36 cellular contexts compared by ENCODE assay signal in genomic region chr6:116298273-116298672, GRCh38.
"Had no signal": no experiment of that assay in that cellular context is flagged by ENCODE, and none has a peak within 500 bp of the region (broad histone marks: within the 10 kb centered on the region; RNA-seq: fewer than 3 reads in every experiment).

No MANE protein-coding gene starts in this region.

- H3K27ac ChIP-seq: ascending aorta, cardiac muscle cell, VCaP had no signal

- H3K4me3 Mint-ChIP-seq: activated B cell treated with CpG ODN at 0.5 μM for 24 hours; activated CD4-positive, alpha-beta memory T cell treated with anti-CD3 and anti-CD28 coated beads for 36 hours; activated CD8-positive, alpha-beta memory T cell treated with anti-CD3 and anti-CD28 coated beads, Interleukin-2, amount 10 ng/mL, durations not matched to agents 7 days and 5 days; activated CD8-positive, alpha-beta T cell treated with anti-CD3 and anti-CD28 coated beads for 36 hours; activated naive CD4-positive, alpha-beta T cell treated with anti-CD3 and anti-CD28 coated beads, Interleukin-2, amount 10 ng/mL, durations not matched to agents 7 days and 5 days; activated naive CD4-positive, alpha-beta T cell treated with anti-CD3 and anti-CD28 coated beads, Interleukin-2, amount 50 U/mL, for 24 hours; activated naive CD8-positive, alpha-beta T cell; activated naive CD8-positive, alpha-beta T cell treated with anti-CD3 and anti-CD28 coated beads, Interleukin-2, amount 10 ng/mL, durations not matched to agents 7 days and 5 days; activated naive CD8-positive, alpha-beta T cell treated with anti-CD3 and anti-CD28 coated beads, Interleukin-2, amount 50 U/mL, for 24 hours; activated T-cell treated with anti-CD3 and anti-CD28 coated beads, Interleukin-2, amount 50 U/mL, for 24 hours; brain; central memory CD8-positive, alpha-beta T cell; T-helper 1 cell treated with Interleukin-12 subunit alpha and Interleukin-12 subunit beta and Interleukin-4 antibody, amounts not matched to agents 30 μg/mL and 1 μg/mL, for 36 hours; T-helper 2 cell treated with Interferon-gamma antibody and Interleukin-4, amounts not matched to agents 5 μg/mL and 100 μg/mL, for 36 hours had no signal

- H3K27me3 ChIP-seq: ascending aorta, cardiac muscle cell had no signal

- H3K4me3 ChIP-seq: ascending aorta, cardiac muscle cell had no signal

- ATAC-seq: activated CD8-positive, alpha-beta memory T cell treated with anti-CD3 and anti-CD28 coated beads, Interleukin-2, amount 10 ng/mL, durations not matched to agents 7 days and 5 days; activated CD8-positive, alpha-beta T cell treated with anti-CD3 and anti-CD28 coated beads for 36 hours; activated naive CD8-positive, alpha-beta T cell treated with anti-CD3 and anti-CD28 coated beads, Interleukin-2, amount 50 U/mL, for 24 hours had no signal

- H3K4me1 ChIP-seq: ascending aorta had no signal

- FAIRE-seq: bronchial epithelial cell, TTC549 had no signal

- H3K27ac Mint-ChIP-seq: activated B cell treated with CpG ODN at 0.5 μM for 24 hours; activated CD4-positive, alpha-beta memory T cell treated with anti-CD3 and anti-CD28 coated beads for 36 hours; activated CD8-positive, alpha-beta memory T cell treated with anti-CD3 and anti-CD28 coated beads, Interleukin-2, amount 10 ng/mL, durations not matched to agents 7 days and 5 days; activated CD8-positive, alpha-beta T cell treated with anti-CD3 and anti-CD28 coated beads for 36 hours; activated naive CD4-positive, alpha-beta T cell treated with anti-CD3 and anti-CD28 coated beads, Interleukin-2, amount 10 ng/mL, durations not matched to agents 7 days and 5 days; activated naive CD4-positive, alpha-beta T cell treated with anti-CD3 and anti-CD28 coated beads, Interleukin-2, amount 50 U/mL, for 24 hours; activated naive CD8-positive, alpha-beta T cell; activated naive CD8-positive, alpha-beta T cell treated with anti-CD3 and anti-CD28 coated beads, Interleukin-2, amount 10 ng/mL, durations not matched to agents 7 days and 5 days; activated naive CD8-positive, alpha-beta T cell treated with anti-CD3 and anti-CD28 coated beads, Interleukin-2, amount 50 U/mL, for 24 hours; activated T-cell treated with anti-CD3 and anti-CD28 coated beads, Interleukin-2, amount 50 U/mL, for 24 hours; activated T-helper 2 cell treated with anti-CD3 and anti-CD28 coated beads, Interferon-gamma antibody, Interleukin-2, Interleukin-4, amounts not matched to agents 10 μg/mL and 5 μg/mL and 100 μg/mL, durations not matched to agents 14 hours and 24 hours and 36 hours; brain; T-helper 1 cell treated with Interleukin-12 subunit alpha and Interleukin-12 subunit beta and Interleukin-4 antibody, amounts not matched to agents 30 μg/mL and 1 μg/mL, for 36 hours; T-helper 2 cell treated with Interferon-gamma antibody and Interleukin-4, amounts not matched to agents 5 μg/mL and 100 μg/mL, for 36 hours had no signal

- H3K4me1 Mint-ChIP-seq: activated CD8-positive, alpha-beta memory T cell treated with anti-CD3 and anti-CD28 coated beads, Interleukin-2, amount 10 ng/mL, durations not matched to agents 7 days and 5 days; activated naive CD4-positive, alpha-beta T cell treated with anti-CD3 and anti-CD28 coated beads, Interleukin-2, amount 10 ng/mL, durations not matched to agents 7 days and 5 days; activated naive CD4-positive, alpha-beta T cell treated with anti-CD3 and anti-CD28 coated beads, Interleukin-2, amount 50 U/mL, for 24 hours; activated naive CD8-positive, alpha-beta T cell treated with anti-CD3 and anti-CD28 coated beads, Interleukin-2, amount 10 ng/mL, durations not matched to agents 7 days and 5 days; activated naive CD8-positive, alpha-beta T cell treated with anti-CD3 and anti-CD28 coated beads, Interleukin-2, amount 50 U/mL, for 24 hours; central memory CD8-positive, alpha-beta T cell had no signal

- H3K36me3 ChIP-seq: ascending aorta, cardiac muscle cell had no signal

- H3K36me3 Mint-ChIP-seq: activated naive CD4-positive, alpha-beta T cell treated with anti-CD3 and anti-CD28 coated beads, Interleukin-2, amount 10 ng/mL, durations not matched to agents 7 days and 5 days; activated naive CD8-positive, alpha-beta T cell treated with anti-CD3 and anti-CD28 coated beads, Interleukin-2, amount 10 ng/mL, durations not matched to agents 7 days and 5 days had no signal

- H3K27me3 Mint-ChIP-seq: activated B cell treated with CpG ODN at 0.5 μM for 24 hours; activated CD4-positive, alpha-beta memory T cell treated with anti-CD3 and anti-CD28 coated beads for 36 hours; activated CD8-positive, alpha-beta memory T cell treated with anti-CD3 and anti-CD28 coated beads, Interleukin-2, amount 10 ng/mL, durations not matched to agents 7 days and 5 days; activated CD8-positive, alpha-beta T cell treated with anti-CD3 and anti-CD28 coated beads for 36 hours; activated naive CD4-positive, alpha-beta T cell treated with anti-CD3 and anti-CD28 coated beads, Interleukin-2, amount 10 ng/mL, durations not matched to agents 7 days and 5 days; activated naive CD4-positive, alpha-beta T cell treated with anti-CD3 and anti-CD28 coated beads, Interleukin-2, amount 50 U/mL, for 24 hours; activated naive CD8-positive, alpha-beta T cell; activated naive CD8-positive, alpha-beta T cell treated with anti-CD3 and anti-CD28 coated beads, Interleukin-2, amount 10 ng/mL, durations not matched to agents 7 days and 5 days; activated naive CD8-positive, alpha-beta T cell treated with anti-CD3 and anti-CD28 coated beads, Interleukin-2, amount 50 U/mL, for 24 hours; activated T-cell treated with anti-CD3 and anti-CD28 coated beads, Interleukin-2, amount 50 U/mL, for 24 hours; brain; central memory CD8-positive, alpha-beta T cell had no signal

- DNase-seq: activated B cell treated with CpG ODN at 0.5 μM for 24 hours; activated CD4-positive, alpha-beta memory T cell treated with anti-CD3 and anti-CD28 coated beads for 36 hours; activated CD4-positive, alpha-beta T cell treated with anti-CD3 and anti-CD28 coated beads for 48 hours; activated CD4-positive, alpha-beta T cell treated with anti-CD3 and anti-CD28 coated beads, Interleukin-2, amount 50 U/mL, for 1 hour; activated CD4-positive, alpha-beta T cell treated with anti-CD3 and anti-CD28 coated beads, Interleukin-2, amount 50 U/mL, for 4 hours; activated CD4-positive, CD25-positive, alpha-beta regulatory T cell treated with anti-CD3 and anti-CD28 coated beads, Interleukin-2, amount 50 U/mL, for 72 hours; activated CD8-positive, alpha-beta memory T cell treated with anti-CD3 and anti-CD28 coated beads for 24 hours; activated CD8-positive, alpha-beta memory T cell treated with anti-CD3 and anti-CD28 coated beads, Interleukin-2, amount 10 ng/mL, durations not matched to agents 7 days and 5 days; activated CD8-positive, alpha-beta memory T cell treated with anti-CD3 and anti-CD28 coated beads, Interleukin-2, amount 50 U/mL, for 48 hours; activated CD8-positive, alpha-beta T cell treated with anti-CD3 and anti-CD28 coated beads for 36 hours; activated effector memory CD4-positive, alpha-beta T cell treated with Interleukin-2 at 50 U/mL for 16 hours; activated gamma-delta T cell; activated naive CD4-positive, alpha-beta T cell treated with anti-CD3 and anti-CD28 coated beads, Interleukin-2, amount 10 ng/mL, durations not matched to agents 7 days and 5 days; activated naive CD4-positive, alpha-beta T cell treated with Interleukin-2 at 50 U/mL for 16 hours; activated naive CD8-positive, alpha-beta T cell treated with anti-CD3 and anti-CD28 coated beads, Interleukin-2, amount 10 ng/mL, durations not matched to agents 7 days and 5 days; activated naive CD8-positive, alpha-beta T cell treated with anti-CD3 and anti-CD28 coated beads, Interleukin-2, amount 50 U/mL, for 24 hours; activated T-cell treated with anti-CD3 and anti-CD28 coated beads, Interleukin-2, amount 50 U/mL, for 24 hours; activated T-cell treated with anti-CD3 and anti-CD28 coated beads, Interleukin-2, amount 50 U/mL, for 48 hours; amygdala; anterior cingulate cortex; caudate nucleus; cerebellar nuclear complex; T-helper 2 cell; T-helper 9 cell had no signal

- H3K9me3 Mint-ChIP-seq: activated naive CD4-positive, alpha-beta T cell treated with anti-CD3 and anti-CD28 coated beads, Interleukin-2, amount 10 ng/mL, durations not matched to agents 7 days and 5 days had no signal
